9 cellular contexts compared by ENCODE assay signal in genomic region chr3:105385868-105386508, GRCh38. TPM values are rescaled to one million over a fixed set of nuclear protein-coding genes. Genes with fewer than 3 reads are reported as not detected.
DNase-seq lines count a peak whose midpoint lies in the region; ATAC-seq and TF ChIP-seq lines count a peak whose summit lies in the region.
"Had no signal": no experiment of that assay in that cellular context is flagged by ENCODE, and none has a peak within 500 bp of the region (broad histone marks: within the 10 kb centered on the region; RNA-seq: fewer than 3 reads in every experiment).

No MANE protein-coding gene starts in this region.

- no peaks in the 10 kb centered on the region; the same call in 1 of the 2 replicates for H3K9me2 ChIP-seq in PC-9 (ENCODE audit: insufficient read depth)

- no peaks in the 10 kb centered on the region for H4K20me1 ChIP-seq in PC-9 (ENCODE audit: insufficient read depth)

- no TSS peak for BruUV-seq in PC-9 (replicated peaks; lab: Mats Ljungman, UMichigan)

- H3F3A ChIP-seq in PC-9 (ENCODE audit: insufficient read depth, low read depth), result no peaks in the 10 kb centered on the region

- DNase-seq in epithelial cell of prostate (ENCODE audit: low read depth, low spot score), result no peak
- DNase-seq in PC-9, result no peak
- DNase-seq in Right ventricle myocardium inferior (ENCODE audit: missing footprints), result no peak
- DNase-seq in 8988T, result no peak
- DNase-seq in activated CD4-positive, alpha-beta T cell treated with anti-CD3 and anti-CD28 coated beads, Interleukin-2, amount 50 U/mL, for 48 hours, result no peak

- no peak overlapping the region for H2AFZ ChIP-seq in PC-9

- POLR2A ChIA-PET in PC-9 (lab: Charles Lee; ENCODE audit: unreplicated experiment), result no interaction called here

- no peak overlapping the region for H3K4me2 ChIP-seq in PC-9

- no peaks in the 10 kb centered on the region for H3K36me3 ChIP-seq in PC-9 (ENCODE audit: low read depth)

- ATAC-seq in GM18519 (IDR thresholded peaks at IDR 0.05; ENCODE audit: low FRiP score, unreplicated experiment) (peak; percentile 68), GM21723 (IDR thresholded peaks at IDR 0.05; ENCODE audit: unreplicated experiment) (peak; percentile 68), HG03558 (IDR thresholded peaks at IDR 0.05; ENCODE audit: extremely low read depth, unreplicated experiment) (peak; percentile 69), Right ventricle myocardium inferior (no peak)

- peaks cover 20% of the 10 kb centered on the region; the same call in 1 of the 2 replicates for H3K79me2 ChIP-seq in PC-9 (ENCODE audit: low read depth)

- peak overlapping the region; percentile 91 for H3K27ac ChIP-seq in epithelial cell of prostate
- H3K27ac ChIP-seq in PC-9, result no peak overlapping the region
- H3K27ac ChIP-seq: tibial nerve had no signal

- H3K9me3 ChIP-seq in PC-9 (ENCODE audit: insufficient read depth, low read depth), result 0 out of 2 replicates have a peak, but pooled peaks cover 11% of the 10 kb centered on the region

- no peaks in the 10 kb centered on the region for H3K4me1 ChIP-seq in PC-9 (replicated peaks; ENCODE audit: insufficient read depth)

- H3K4me3 ChIP-seq in PC-9, result no peak overlapping the region
- H3K4me3 ChIP-seq: tibial nerve had no signal

- intact Hi-C loops in PC-9 (cut with micrococcal nuclease; ENCODE audit: unreplicated experiment) (no loop called here), Right ventricle myocardium inferior (cut with DNase I) (no loop called here)

- no peaks in the 10 kb centered on the region for H3K27me3 ChIP-seq in PC-9 (ENCODE audit: insufficient read depth, low read depth)
- H3K27me3 ChIP-seq: tibial nerve had no signal

- TF ChIP-seq CTCF in PC-9 (conservative IDR thresholded peaks at IDR 0.05), result no peak

- CTCF ChIA-PET in PC-9 (lab: Charles Lee), result no interaction called here

RNA-seq across cellular contexts. Expression of gene ALCAM, which starts 19.3 kb away (rescaled TPM):
- total RNA-seq in PC-9 (2021) (110 and 132 TPM in 2 replicates), Right ventricle myocardium inferior (3.5 TPM)

Comparison
In these comparisons a context has a peak if more than half of its experiments do, and no peak if none do; other contexts are left out.
1. RNA of gene ALCAM, which starts 19.3 kb away (total RNA-seq): 110 to 132 TPM in PC-9; 3.5 TPM in Right ventricle myocardium inferior (single experiment); every median in the first group is over 10 times any median in the second.